In the genomic region with DNA sequence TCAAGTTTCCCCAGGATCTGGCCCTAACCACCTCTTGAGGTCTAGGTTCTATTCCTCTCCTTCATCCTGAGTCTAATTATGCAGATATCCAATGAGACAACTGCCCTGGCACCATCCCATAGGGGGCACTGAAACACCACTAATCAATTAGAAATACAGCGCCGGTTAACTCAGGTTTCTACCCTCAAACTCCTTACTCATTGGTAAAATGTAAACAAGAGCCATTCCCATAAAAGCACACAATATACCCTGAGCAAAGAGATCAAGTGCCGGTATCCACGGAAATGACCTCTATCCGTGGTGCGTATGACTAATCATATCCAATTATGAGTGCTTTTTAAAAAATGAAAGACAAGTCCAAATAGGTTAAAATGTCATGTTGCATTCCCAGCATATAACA, we compare ENCODE assay signal across 8 cellular contexts.
DNase-seq lines count a peak whose midpoint lies in the region; ATAC-seq and TF ChIP-seq lines count a peak whose summit lies in the region.

No MANE protein-coding gene starts in this region.

- no peak for TF ChIP-seq POLR2A in body of pancreas (IDR thresholded peaks at IDR 0.05)

- intact Hi-C loops in A673 (cut with micrococcal nuclease; ENCODE audit: unreplicated experiment) (loop anchor here (1.0 to 5.0 kb wide), 5 partner anchors 140 to 346 kb away; partner anchors contain the start of gene MAML3), body of pancreas (cut with DNase I) (loop anchor here (10.0 kb wide), 1 partner anchor 242 kb away; no protein-coding TSS in a partner anchor)

- CTCF ChIA-PET in A673 (lab: Charles Lee) = interaction anchor here (0.5 to 1.6 kb wide), 6 partner anchors 241 to 347 kb away, joined by 3 to 9 read pairs (median 5); no protein-coding TSS in a partner anchor

- ATAC-seq in GM18907 (IDR thresholded peaks at IDR 0.05; ENCODE audit: unreplicated experiment) (peak; percentile 58), body of pancreas (peak; percentile 97)

- TF ChIP-seq CTCF in A673 (conservative IDR thresholded peaks at IDR 0.05; ENCODE audit: low read depth, low read length) = peak; percentile 77
- peak in 6 of 7 experiments; percentile 50 to 89 (median 82) for TF ChIP-seq CTCF in body of pancreas (IDR thresholded peaks at IDR 0.05)

- WGBS in body of pancreas, 2 donors = 5 to 14% methylated on average over 6 of the region's 6 CpGs

- no peaks in the 10 kb centered on the region for H3K27me3 ChIP-seq in A673 (replicated peaks; ENCODE audit: insufficient read depth, low read depth, low read length, poor library complexity)
- no peaks in the 10 kb centered on the region for H3K27me3 ChIP-seq in body of pancreas

- H3K4me1 ChIP-seq in A673 (ENCODE audit: insufficient read depth, low read length, poor library complexity, severe bottlenecking) = no peaks in the 10 kb centered on the region
- peaks cover 16% of the 10 kb centered on the region for H3K4me1 ChIP-seq in body of pancreas

- BruUV-seq in A673 (replicated peaks; lab: Mats Ljungman, UMichigan) = no TSS peak

- H3K36me3 ChIP-seq in A673 (ENCODE audit: insufficient read depth, low read length, poor library complexity, severe bottlenecking) (no peaks in the 10 kb centered on the region), body of pancreas (replicated peaks in 1 of 2; ENCODE audit: insufficient read depth in 1 of 2, low read depth in 2 of 2) (no peaks in the 10 kb centered on the region)

- H3K4me3 ChIP-seq in A673 (ENCODE audit: low read depth, low read length, poor library complexity, severe bottlenecking) (no peak overlapping the region), body of pancreas (no peak overlapping the region)

- POLR2A ChIA-PET in A673 (lab: Charles Lee; ENCODE audit: low non-redundant PET) = no interaction called here

- H3K27ac ChIP-seq in A673 (ENCODE audit: low read depth, low read length, poor library complexity, severe bottlenecking) (no peak overlapping the region), body of pancreas (peak overlapping the region in 3 of 4 donors; percentile 36 to 42 (median 39))

- DNase-seq in A673 (ENCODE audit: low spot score) (peak; percentile 70), NCI-H1092 (lab: John Stamatoyannopoulos, UW) (peak; percentile 81), UCSD-AML1 (lab: John Stamatoyannopoulos, UW; ENCODE audit: unreplicated experiment) (peak; percentile 50), body of pancreas (peak; percentile 77 to 88 (median 80)), hypothalamus (lab: John Stamatoyannopoulos, UW) (peak in 33 of 51 donors; percentile 2 to 70 (median 19)), HK-2 (ENCODE audit: unreplicated experiment) (no peak)
- peak; percentile 21 to 48 (median 29) for DNase-seq in stimulated activated CD4-positive, alpha-beta T cell treated with anti-CD3 and anti-CD28 coated beads, Interleukin-12 subunit alpha, Interleukin-12 subunit beta, amount 100 ng/mL, for 48 hours (ENCODE audit: low read depth in 2 of 3, low spot score in 1 of 3)

- H3K9me3 ChIP-seq in A673 (ENCODE audit: low read depth, low read length, poor library complexity, severe bottlenecking) (no peaks in the 10 kb centered on the region), body of pancreas (no peaks in the 10 kb centered on the region)
